In genomic region chr12:50984899-50985298, GRCh38 we compare ENCODE assay signal across 12 cellular contexts. TPM values are rescaled to one million over a fixed set of nuclear protein-coding genes. Genes with fewer than 3 reads are reported as not detected.
A peak's percentile ranks its signal among the peaks of the same experiment; 100 is the strongest.
DNase-seq lines count a peak whose midpoint lies in the region; ATAC-seq and TF ChIP-seq lines count a peak whose summit lies in the region.
"Had no signal": no experiment of that assay in that cellular context is flagged by ENCODE, and none has a peak within 500 bp of the region (broad histone marks: within the 10 kb centered on the region; RNA-seq: fewer than 3 reads in every experiment).

No MANE protein-coding gene starts in this region.

- TF ChIP-seq EP300 in tibial nerve (IDR thresholded peaks at IDR 0.05), result no peak

- no peak overlapping the region for H3K9ac ChIP-seq in duodenal mucosa (ENCODE audit: low read depth in 1 of 2, low read length in 2 of 2)

- H3K4me3 ChIP-seq in duodenal mucosa (ENCODE audit: low read depth in 1 of 2, low read length in 2 of 2) (no peak overlapping the region), tibial nerve (no peak overlapping the region)

- H3K27ac ChIP-seq in duodenal mucosa (ENCODE audit: low read depth, low read length) (peak overlapping the region; percentile 55), tibial nerve (peak overlapping the region; percentile 50 to 87 (median 76))
- H3K27ac ChIP-seq: foreskin keratinocyte had no signal

- no peaks in the 10 kb centered on the region for H3K9me3 Mint-ChIP-seq in activated T-cell treated with anti-CD3 and anti-CD28 coated beads, Interleukin-2, amount 50 U/mL, for 72 hours
- no peaks in the 10 kb centered on the region for H3K9me3 Mint-ChIP-seq in mesothelial cell of epicardium

- peaks cover 4 to 11% of the 10 kb centered on the region in 2 donors for H3K36me3 Mint-ChIP-seq in activated T-cell treated with anti-CD3 and anti-CD28 coated beads, Interleukin-2, amount 50 U/mL, for 72 hours (ENCODE audit: insufficient read depth in 2 of 2)
- peaks cover 16% of the 10 kb centered on the region for H3K36me3 Mint-ChIP-seq in mesothelial cell of epicardium

- H3K4me1 Mint-ChIP-seq in activated T-cell treated with anti-CD3 and anti-CD28 coated beads, Interleukin-2, amount 50 U/mL, for 72 hours (ENCODE audit: low read depth), result peaks cover 46% of the 10 kb centered on the region
- no peaks in the 10 kb centered on the region for H3K4me1 Mint-ChIP-seq in mesothelial cell of epicardium

- H3K27me3 ChIP-seq in duodenal mucosa (ENCODE audit: control insufficient read depth in 1 of 2, insufficient read depth in 2 of 2, low read length in 2 of 2) (no peaks in the 10 kb centered on the region), tibial nerve (no peaks in the 10 kb centered on the region)
- H3K27me3 ChIP-seq: foreskin keratinocyte had no signal

- WGBS in tibial nerve, 2 donors, result 61 to 64% methylated on average over 1 of the region's 1 CpG

- peaks cover 4 to 24% of the 10 kb centered on the region in 2 donors for H3K36me3 ChIP-seq in duodenal mucosa (ENCODE audit: control insufficient read depth in 1 of 2, insufficient read depth in 2 of 2, low read length in 2 of 2)
- H3K36me3 ChIP-seq in tibial nerve, result peaks cover 0 to 32% (median 0%) of the 10 kb centered on the region in 3 donors

- no peaks in the 10 kb centered on the region for H3K27me3 Mint-ChIP-seq in activated T-cell treated with anti-CD3 and anti-CD28 coated beads, Interleukin-2, amount 50 U/mL, for 72 hours (ENCODE audit: low read depth)
- no peaks in the 10 kb centered on the region for H3K27me3 Mint-ChIP-seq in mesothelial cell of epicardium (ENCODE audit: low read depth)

- no peak for DNase-seq in activated T-cell treated with anti-CD3 and anti-CD28 coated beads, Interleukin-2, amount 50 U/mL, for 72 hours
- no peak for DNase-seq in activated T-cell treated with anti-CD3 and anti-CD28 coated beads, Interleukin-2, amount 50 U/mL, for 1 hour
- no peak for DNase-seq in mesothelial cell of epicardium (ENCODE audit: low spot score in 2 of 2, unreplicated experiment in 2 of 2)
- DNase-seq in tibial nerve (ENCODE audit: low spot score in 2 of 2), result no peak
- no peak for DNase-seq in HUDEP-2 (lab: John Stamatoyannopoulos, UW; ENCODE audit: unreplicated experiment in 76 of 76)
- DNase-seq in stimulated activated CD4-positive, alpha-beta T cell treated with anti-CD3 and anti-CD28 coated beads, Interleukin-4, amount 100 ng/mL, for 4 hours, result no peak
- no peak for DNase-seq in stimulated activated CD4-positive, alpha-beta T cell treated with anti-CD3 and anti-CD28 coated beads, Interleukin-15, amount 100 ng/mL, for 24 hours
- DNase-seq: activated effector memory CD4-positive, alpha-beta T cell treated with anti-CD3 and anti-CD28 coated beads, Interleukin-2, amount 50 U/mL, for 16 hours; NCI-H1694 had no signal

- H3K9me3 ChIP-seq in duodenal mucosa (ENCODE audit: control insufficient read depth in 1 of 2, low read length in 2 of 2) (no peaks in the 10 kb centered on the region), tibial nerve (no peaks in the 10 kb centered on the region)

- no peak for TF ChIP-seq CTCF in mesothelial cell of epicardium (IDR thresholded peaks at IDR 0.05; ENCODE audit: unreplicated experiment)
- TF ChIP-seq CTCF in tibial nerve (IDR thresholded peaks at IDR 0.05), result no peak

- ATAC-seq in activated T-cell treated with anti-CD3 and anti-CD28 coated beads, Interleukin-2, amount 50 U/mL, for 72 hours (replicated peaks in 1 of 2), result no peak
- ATAC-seq: foreskin keratinocyte, PC-3 had no signal

- H3K27ac Mint-ChIP-seq in activated T-cell treated with anti-CD3 and anti-CD28 coated beads, Interleukin-2, amount 50 U/mL, for 72 hours, result peak overlapping the region; percentile 79
- peak overlapping the region; percentile 43 for H3K27ac Mint-ChIP-seq in mesothelial cell of epicardium

- H3K4me1 ChIP-seq in duodenal mucosa (ENCODE audit: control insufficient read depth in 1 of 2, insufficient read depth in 2 of 2, low read length in 2 of 2) (peaks cover 9 to 29% of the 10 kb centered on the region in 2 donors), tibial nerve (peaks cover 0 to 41% (median 23%) of the 10 kb centered on the region in 4 donors)
- H3K4me1 ChIP-seq: foreskin keratinocyte had no signal

- no peak for TF ChIP-seq POLR2A in tibial nerve (IDR thresholded peaks at IDR 0.05)

- peak overlapping the region in 1 of 2 donors; percentile 19 for H3K4me3 Mint-ChIP-seq in activated T-cell treated with anti-CD3 and anti-CD28 coated beads, Interleukin-2, amount 50 U/mL, for 72 hours
- no peak overlapping the region for H3K4me3 Mint-ChIP-seq in mesothelial cell of epicardium

RNA-seq across cellular contexts. Expression of gene HIGD1C, which starts 32.6 kb away (rescaled TPM):
- total RNA-seq in activated T-cell treated with anti-CD3 and anti-CD28 coated beads, Interleukin-2, amount 50 U/mL, for 72 hours, result not detected
- not detected in 3 replicates for total RNA-seq in mesothelial cell of epicardium
- total RNA-seq in tibial nerve, result not detected
- total RNA-seq: foreskin keratinocyte, PC-3 had no signal

RNA-seq across cellular contexts. Expression of gene SLC11A2, which starts 41.3 kb away (rescaled TPM):
- 10 to 100 TPM; 44.8 to 54.5 TPM for total RNA-seq in activated T-cell treated with anti-CD3 and anti-CD28 coated beads, Interleukin-2, amount 50 U/mL, for 72 hours
- total RNA-seq in mesothelial cell of epicardium (112 to 123 TPM (median 117 TPM) in 3 replicates), tibial nerve (10 to 100 TPM; 44.0 to 81.9 (median 51.2) TPM)
